16 cellular contexts compared by ENCODE assay signal in genomic region chr17:78777886-78778285, GRCh38. TPM values are rescaled to one million over a fixed set of nuclear protein-coding genes. Genes with fewer than 3 reads are reported as not detected.
DNase-seq lines count a peak whose midpoint lies in the region; ATAC-seq and TF ChIP-seq lines count a peak whose summit lies in the region.
"Had no signal": no experiment of that assay in that cellular context is flagged by ENCODE, and none has a peak within 500 bp of the region (broad histone marks: within the 10 kb centered on the region; RNA-seq: fewer than 3 reads in every experiment).

No MANE protein-coding gene starts in this region.

- no peak overlapping the region for H2BK5ac ChIP-seq in trophoblast cell (ENCODE audit: low read depth, low read length, poor library complexity)

- H3K4me1 ChIP-seq in CD4-positive, alpha-beta memory T cell (ENCODE audit: insufficient read depth, low read length), result peaks cover 75% of the 10 kb centered on the region
- H3K4me1 ChIP-seq in Loucy (ENCODE audit: insufficient read depth, low read length, poor library complexity, severe bottlenecking), result peaks cover 49% of the 10 kb centered on the region
- peaks cover 2% of the 10 kb centered on the region in 2 experiments for H3K4me1 ChIP-seq in trophoblast cell (ENCODE audit: control insufficient read depth in 1 of 2, insufficient read depth in 2 of 2, low read length in 2 of 2)

- peak in 4 of 5 donors; percentile 39 to 68 (median 48) for DNase-seq in CD4-positive, alpha-beta memory T cell
- DNase-seq in activated naive CD4-positive, alpha-beta T cell treated with anti-CD3 and anti-CD28 coated beads, Interleukin-2, amount 50 U/mL, for 72 hours (ENCODE audit: low spot score in 2 of 2), result no peak
- no peak for DNase-seq in trophoblast cell
- no peak for DNase-seq in dedifferentiated amniotic fluid mesenchymal stem cell (ENCODE audit: extremely low spot score)
- DNase-seq: activated CD4-positive, alpha-beta T cell treated with anti-CD3 and anti-CD28 coated beads, Interleukin-2, amount 50 U/mL, for 1 hour; central memory CD4-positive, alpha-beta T cell; foreskin fibroblast; NCI-H774; right cardiac atrium; stimulated activated CD4-positive, alpha-beta T cell treated with anti-CD3 and anti-CD28 coated beads, Interleukin-2, amount 100 ng/mL, for 24 hours had no signal

- peaks cover 13% of the 10 kb centered on the region for H3K79me1 ChIP-seq in trophoblast cell (ENCODE audit: low read length)

- H3K4me3 ChIP-seq in CD4-positive, alpha-beta memory T cell (ENCODE audit: low read length in 2 of 2), result peak overlapping the region in 1 of 2 donors; percentile 38
- peak overlapping the region; percentile 38 for H3K4me3 ChIP-seq in Loucy (ENCODE audit: low read length, poor library complexity, severe bottlenecking)
- no peak overlapping the region for H3K4me3 ChIP-seq in trophoblast cell (ENCODE audit: low read depth, low read length)
- H3K4me3 ChIP-seq: lung, neural progenitor cell had no signal

- H3K79me2 ChIP-seq in Loucy (ENCODE audit: insufficient read depth, low read length) (peaks cover 87% of the 10 kb centered on the region), trophoblast cell (ENCODE audit: control insufficient read depth, insufficient read depth, low read length, poor library complexity) (peaks cover 11% of the 10 kb centered on the region)

- no peak overlapping the region for H4K91ac ChIP-seq in trophoblast cell (ENCODE audit: low read depth, low read length)

- H3K9me3 ChIP-seq in CD4-positive, alpha-beta memory T cell (ENCODE audit: control insufficient read depth in 1 of 2, low read length in 2 of 2), result no peaks in the 10 kb centered on the region
- H3K9me3 ChIP-seq in Loucy (ENCODE audit: insufficient read depth, low read depth, low read length) (no peaks in the 10 kb centered on the region), trophoblast cell (ENCODE audit: insufficient read depth, low read depth, low read length) (no peaks in the 10 kb centered on the region)

- H3F3A ChIP-seq in Loucy (ENCODE audit: low read depth), result peaks cover 3% of the 10 kb centered on the region; the same call in 1 of the 2 replicates

- peak overlapping the region; percentile 78 for H3K4ac ChIP-seq in trophoblast cell (ENCODE audit: low read depth, low read length)

- H3K36me3 Mint-ChIP-seq in CD4-positive, alpha-beta memory T cell, result peaks cover 9 to 53% of the 10 kb centered on the region in 2 donors
- H3K36me3 Mint-ChIP-seq in activated naive CD4-positive, alpha-beta T cell treated with anti-CD3 and anti-CD28 coated beads, Interleukin-2, amount 50 U/mL, for 72 hours, result peaks cover 9 to 24% of the 10 kb centered on the region in 2 donors
- H3K36me3 Mint-ChIP-seq: neural progenitor cell had no signal

- no peak overlapping the region for H3K18ac ChIP-seq in trophoblast cell (ENCODE audit: low read length)

- no peak overlapping the region for H3K23ac ChIP-seq in trophoblast cell (ENCODE audit: low read length)

- intact Hi-C loops in CD4-positive, alpha-beta memory T cell (cut with micrococcal nuclease), result loop anchor here (5.0 kb wide), 1 partner anchor 41 kb away; no protein-coding TSS in a partner anchor

- WGBS in trophoblast cell (ENCODE audit: extremely low coverage, insufficient coverage, insufficient read length), result no CpG with 5 or more reads among the region's 4 CpGs

- H2BK12ac ChIP-seq in trophoblast cell (ENCODE audit: low read length), result no peak overlapping the region

- no peak overlapping the region for H2BK120ac ChIP-seq in trophoblast cell (ENCODE audit: insufficient read depth, low read length, poor library complexity)

- POLR2A ChIA-PET in CD4-positive, alpha-beta memory T cell (lab: Charles Lee; ENCODE audit: partially characterized antibody), result interaction anchor here (0.9 to 21.6 kb wide), 5 partner anchors 12 to 41 kb away, joined by 5 to 961 read pairs (median 7); no protein-coding TSS in a partner anchor

- H3K36me3 ChIP-seq in CD4-positive, alpha-beta memory T cell (ENCODE audit: insufficient read depth, low read length), result no peaks in the 10 kb centered on the region
- H3K36me3 ChIP-seq in Loucy (ENCODE audit: insufficient read depth, low read length), result no peaks in the 10 kb centered on the region
- H3K36me3 ChIP-seq in trophoblast cell (ENCODE audit: control insufficient read depth in 1 of 2, insufficient read depth in 2 of 2, low read length in 2 of 2), result no peaks in the 10 kb centered on the region
- H3K36me3 ChIP-seq: neural progenitor cell had no signal

- ATAC-seq in activated naive CD4-positive, alpha-beta T cell treated with anti-CD3 and anti-CD28 coated beads, Interleukin-2, amount 50 U/mL, for 72 hours, result no peak
- no peak for ATAC-seq in HG02973 (IDR thresholded peaks at IDR 0.05; ENCODE audit: unreplicated experiment)
- ATAC-seq in HG02571 (IDR thresholded peaks at IDR 0.05; ENCODE audit: unreplicated experiment), result no peak
- ATAC-seq: right cardiac atrium had no signal

- H2AK5ac ChIP-seq in trophoblast cell (ENCODE audit: low read length), result no peak overlapping the region

- CTCF ChIA-PET in CD4-positive, alpha-beta memory T cell (lab: Charles Lee; ENCODE audit: partially characterized antibody), result interaction anchor here (0.8 to 1.6 kb wide), 2 partner anchors 10 to 34 kb away, joined by 3 to 10 read pairs; no protein-coding TSS in a partner anchor

- H3K9me2 ChIP-seq in Loucy (replicated peaks; ENCODE audit: low read depth, low read length), result no peaks in the 10 kb centered on the region

- no peaks in the 10 kb centered on the region for H3K27me3 ChIP-seq in CD4-positive, alpha-beta memory T cell (ENCODE audit: insufficient read depth, low read length)
- H3K27me3 ChIP-seq in Loucy (ENCODE audit: insufficient read depth, low read length, poor library complexity, severe bottlenecking), result peaks cover 7% of the 10 kb centered on the region
- H3K27me3 ChIP-seq in trophoblast cell (ENCODE audit: insufficient read depth, low read length), result no peaks in the 10 kb centered on the region

- H3K4me2 ChIP-seq in Loucy (ENCODE audit: low read depth, low read length, poor library complexity, severe bottlenecking) (peak overlapping the region; percentile 45), trophoblast cell (ENCODE audit: low read length) (no peak overlapping the region)
- H3K4me2 ChIP-seq: neural progenitor cell had no signal

- H3K9me3 Mint-ChIP-seq in CD4-positive, alpha-beta memory T cell, result no peaks in the 10 kb centered on the region
- no peaks in the 10 kb centered on the region for H3K9me3 Mint-ChIP-seq in activated naive CD4-positive, alpha-beta T cell treated with anti-CD3 and anti-CD28 coated beads, Interleukin-2, amount 50 U/mL, for 72 hours
- H3K9me3 Mint-ChIP-seq: neural progenitor cell, type B pancreatic cell had no signal

- no peak overlapping the region for H4K12ac ChIP-seq in trophoblast cell (ENCODE audit: low read depth, low read length)

- no peaks in the 10 kb centered on the region for H3K27me3 Mint-ChIP-seq in CD4-positive, alpha-beta memory T cell
- H3K27me3 Mint-ChIP-seq: type B pancreatic cell had no signal

- peak overlapping the region; percentile 79 to 97 (median 84) for H3K4me3 Mint-ChIP-seq in CD4-positive, alpha-beta memory T cell
- H3K4me3 Mint-ChIP-seq: neural progenitor cell, type B pancreatic cell had no signal

- no peak overlapping the region for H4K8ac ChIP-seq in trophoblast cell (ENCODE audit: low read depth, low read length)

- H3K9ac ChIP-seq in Loucy (ENCODE audit: low read depth, low read length, poor library complexity, severe bottlenecking) (no peak overlapping the region), trophoblast cell (ENCODE audit: low read length) (no peak overlapping the region)
- H3K9ac ChIP-seq: neural progenitor cell had no signal

- no peak overlapping the region for H3K14ac ChIP-seq in trophoblast cell (ENCODE audit: low read length)

- peaks cover 21% of the 10 kb centered on the region for H4K20me1 ChIP-seq in Loucy (ENCODE audit: insufficient read depth, low read length, poor library complexity, severe bottlenecking)

- H2AFZ ChIP-seq in Loucy (ENCODE audit: low read length) (no peak overlapping the region), trophoblast cell (ENCODE audit: insufficient read depth, low read length, poor library complexity) (no peak overlapping the region)
- H2AFZ ChIP-seq: neural progenitor cell had no signal

- TF ChIP-seq CTCF in Loucy (conservative IDR thresholded peaks at IDR 0.05; ENCODE audit: low read length), result no peak

- H3K27ac ChIP-seq in CD4-positive, alpha-beta memory T cell (ENCODE audit: low read depth, low read length), result peak overlapping the region; percentile 95
- H3K27ac ChIP-seq in trophoblast cell (ENCODE audit: low read depth, low read length), result no peak overlapping the region
- H3K27ac ChIP-seq: neural progenitor cell had no signal

- H3K4me1 Mint-ChIP-seq in CD4-positive, alpha-beta memory T cell, result peaks cover 29 to 67% (median 42%) of the 10 kb centered on the region in 4 donors

- peak overlapping the region; percentile 92 to 99 (median 96) for H3K27ac Mint-ChIP-seq in CD4-positive, alpha-beta memory T cell
- peak overlapping the region; percentile 82 to 99 for H3K27ac Mint-ChIP-seq in activated naive CD4-positive, alpha-beta T cell treated with anti-CD3 and anti-CD28 coated beads, Interleukin-2, amount 50 U/mL, for 72 hours
- H3K27ac Mint-ChIP-seq: neural progenitor cell, type B pancreatic cell had no signal

RNA-seq across cellular contexts. Expression of gene CYTH1, which starts 4.2 kb away (rescaled TPM):
- total RNA-seq in CD4-positive, alpha-beta memory T cell, result 100 to 1,000 TPM; 380 to 390 TPM
- 100 to 1,000 TPM; 271 to 370 TPM for polyA plus RNA-seq in CD4-positive, alpha-beta memory T cell
- total RNA-seq in activated naive CD4-positive, alpha-beta T cell treated with anti-CD3 and anti-CD28 coated beads, Interleukin-2, amount 50 U/mL, for 72 hours, result 100 to 1,000 TPM in 1 of 2 donors, 10 to 100 TPM in 1; 82.6 to 148 TPM
- 16.7 and 17.1 TPM in 2 replicates for polyA plus RNA-seq in trophoblast cell (2013)

Comparison
In these comparisons a context has a peak if more than half of its experiments do, and no peak if none do; other contexts are left out.
1. DNase-seq: peak in CD4-positive, alpha-beta memory T cell (4 of 5); none in activated naive CD4-positive, alpha-beta T cell treated with anti-CD3 and anti-CD28 coated beads, Interleukin-2, amount 50 U/mL, for 72 hours (0 of 2), trophoblast cell (0 of 2) and dedifferentiated amniotic fluid mesenchymal stem cell (single experiment).